ENCODE assay signal across 8 cellular contexts in genomic region chr7:104903781-104904180, GRCh38.
"Had no signal": no experiment of that assay in that cellular context is flagged by ENCODE, and none has a peak within 500 bp of the region (broad histone marks: within the 10 kb centered on the region; RNA-seq: fewer than 3 reads in every experiment).

No MANE protein-coding gene starts in this region.

- H3K27ac Mint-ChIP-seq: IgD-negative memory B cell had no signal

- H3K9me3 Mint-ChIP-seq: IgD-negative memory B cell had no signal

- H3K27ac ChIP-seq: HL-60, KMS-11 had no signal

- H3K36me3 Mint-ChIP-seq: IgD-negative memory B cell had no signal

- H3K4me3 ChIP-seq: K562 had no signal

- FAIRE-seq: HepG2, HTR-8/SVneo, K562 had no signal

- DNase-seq: KBM-7, KG1 had no signal

- ATAC-seq: HepG2, K562 had no signal

- H3K4me3 Mint-ChIP-seq: IgD-negative memory B cell had no signal
